Comparison of ENCODE assay signal across 8 cellular contexts in genomic region chr19:52527134-52527953, GRCh38. TPM values are rescaled to one million over a fixed set of nuclear protein-coding genes. Genes with fewer than 3 reads are reported as not detected.
DNase-seq lines count a peak whose midpoint lies in the region; ATAC-seq and TF ChIP-seq lines count a peak whose summit lies in the region.

TSS of gene ZNF808 (plus strand) at chr19:52527668. CDS start at chr19:52543285, 15,617 bp downstream.

- H3K4me2 ChIP-seq in IMR-90 (ENCODE audit: low read depth, low read length) (peak within 1 kb of the TSS; percentile 90), PC-3 (ENCODE audit: low read length) (peak within 1 kb of the TSS; percentile 96)

- H3K4ac ChIP-seq in IMR-90 (ENCODE audit: low read depth, low read length), result peak within 1 kb of the TSS; percentile 84

- peak within 1 kb of the TSS; percentile 96 for H3K4me3 Mint-ChIP-seq in activated T-cell treated with anti-CD3 and anti-CD28 coated beads, Interleukin-2, amount 50 U/mL, for 4 hours

- H3F3A ChIP-seq in PC-3 (ENCODE audit: low read length, unreplicated experiment), result no peaks in the 10 kb centered on the region

- H3K36me3 ChIP-seq in IMR-90 (ENCODE audit: control insufficient read depth, insufficient read depth, low read length), result peaks cover 1% of the 10 kb centered on the region; the same call in 1 of the 2 replicates
- H3K36me3 ChIP-seq in PC-3 (ENCODE audit: low read depth, low read length), result peaks cover 22% of the 10 kb centered on the region; the same call in 1 of the 2 replicates
- no peaks in the 10 kb centered on the region for H3K36me3 ChIP-seq in muscle layer of duodenum (ENCODE audit: control insufficient read depth in 1 of 2, insufficient read depth in 2 of 2, low read length in 2 of 2)

- H3K18ac ChIP-seq in IMR-90 (ENCODE audit: low read depth, low read length), result peak within 1 kb of the TSS; percentile 74

- H3K4me1 ChIP-seq in IMR-90 (ENCODE audit: control insufficient read depth, insufficient read depth, low read length), result peaks cover 3% of the 10 kb centered on the region; the same call in 1 of the 2 replicates
- H3K4me1 ChIP-seq in PC-3 (ENCODE audit: insufficient read depth, low read length), result 0 out of 2 replicates have a peak, but pooled peaks cover 10% of the 10 kb centered on the region
- peaks cover 6 to 10% of the 10 kb centered on the region in 2 donors for H3K4me1 ChIP-seq in muscle layer of duodenum (ENCODE audit: control insufficient read depth in 1 of 2, insufficient read depth in 2 of 2, low read length in 2 of 2)

- H3K27me3 Mint-ChIP-seq in activated T-cell treated with anti-CD3 and anti-CD28 coated beads, Interleukin-2, amount 50 U/mL, for 4 hours (ENCODE audit: low read depth), result no peaks in the 10 kb centered on the region

- H3K56ac ChIP-seq in IMR-90 (ENCODE audit: extremely low read depth, insufficient read depth, low read length), result peak within 1 kb of the TSS; percentile 75; the same call in 1 of the 2 replicates

- H3K4me1 Mint-ChIP-seq in activated T-cell treated with anti-CD3 and anti-CD28 coated beads, Interleukin-2, amount 50 U/mL, for 4 hours (ENCODE audit: low read depth), result peaks cover 21% of the 10 kb centered on the region

- peak within 1 kb of the TSS; percentile 97 for H2AK9ac ChIP-seq in IMR-90 (replicated peaks; ENCODE audit: low read depth, low read length, poor library complexity)

- intact Hi-C loops in IMR-90 (cut with micrococcal nuclease) (loop anchor here (5.0 kb wide), 1 partner anchor 130 kb away; the partner anchor contains the start of gene ZNF528), PC-3 (cut with micrococcal nuclease) (loop anchor here (1.0 kb wide), 3 partner anchors 43 to 221 kb away; partner anchors contain the start of genes ZNF701 and ZNF83)

- H3K79me2 ChIP-seq in PC-3 (ENCODE audit: low read length), result peaks cover 30% of the 10 kb centered on the region

- POLR2A ChIA-PET in IMR-90 (lab: Charles Lee; ENCODE audit: unreplicated experiment), result no interaction called here
- POLR2A ChIA-PET in PC-3 (lab: Charles Lee; ENCODE audit: unreplicated experiment), result interaction anchor here (0.5 kb wide), 1 partner anchor 345 kb away, joined by 3 read pairs; no protein-coding TSS in a partner anchor

- in situ Hi-C loops in IMR-90 (cut with MboI; ENCODE audit: low sequenced_read_pairs), result no loop called here

- H4K20me1 ChIP-seq in IMR-90 (ENCODE audit: insufficient read depth, low read length) (no peaks in the 10 kb centered on the region), PC-3 (ENCODE audit: low read length) (no peaks in the 10 kb centered on the region)

- 0% methylated on average over 13 of the region's 54 CpGs; no CpG with 5 or more reads in 1 of the 2 experiments for WGBS in IMR-90 (ENCODE audit: extremely low coverage in 2 of 2, insufficient read length in 1 of 2), 2 experiments

- H3K4me3 ChIP-seq in IMR-90 (ENCODE audit: insufficient read depth, low read depth, low read length) (peak within 1 kb of the TSS; percentile 93), PC-3 (ENCODE audit: low read length) (peak within 1 kb of the TSS; percentile 98), muscle layer of duodenum (ENCODE audit: low read depth in 1 of 2, low read length in 2 of 2) (peak within 1 kb of the TSS; percentile 78 to 87)

- H2AFZ ChIP-seq in IMR-90 (replicated peaks; ENCODE audit: low read length, poor library complexity) (peak within 1 kb of the TSS; percentile 99), PC-3 (ENCODE audit: low read length) (peak within 1 kb of the TSS; percentile 97)

- TF ChIP-seq CTCF in IMR-90 (conservative IDR thresholded peaks at IDR 0.05; ENCODE audit: low read depth, low read length) (peak; percentile 63), PC-3 (conservative IDR thresholded peaks at IDR 0.05; ENCODE audit: low read depth, low read length) (peak; percentile 71)

- no peak within 1 kb of the TSS for H2BK15ac ChIP-seq in IMR-90 (ENCODE audit: low read depth, low read length)

- peak within 1 kb of the TSS; percentile 56 for H2BK120ac ChIP-seq in IMR-90 (ENCODE audit: low read depth, low read length)

- TF ChIP-seq POLR2A in IMR-90 (IDR thresholded peaks at IDR 0.05; ENCODE audit: low read depth, low read length), result peak; percentile 46; the same call in 1 of the 2 replicates

- CTCF ChIA-PET in IMR-90 (lab: Yijun Ruan, JAX), result interaction anchor here (0.6 kb wide), 1 partner anchor 420 kb away, joined by 3 read pairs; no protein-coding TSS in a partner anchor
- CTCF ChIA-PET in PC-3 (lab: Charles Lee), result interaction anchor here (0.5 to 0.9 kb wide), 5 partner anchors 21 to 819 kb away, joined by 3 to 7 read pairs (median 3); no protein-coding TSS in a partner anchor

- no peaks in the 10 kb centered on the region for H3K27me3 ChIP-seq in IMR-90 (ENCODE audit: control insufficient read depth, insufficient read depth, low read length)
- no peaks in the 10 kb centered on the region for H3K27me3 ChIP-seq in PC-3 (ENCODE audit: low read length)
- H3K27me3 ChIP-seq in muscle layer of duodenum (ENCODE audit: low read depth, low read length), result no peaks in the 10 kb centered on the region

- H3K14ac ChIP-seq in IMR-90 (replicated peaks; ENCODE audit: low read depth, low read length), result peak within 1 kb of the TSS; percentile 92

- peak within 1 kb of the TSS; percentile 90 for H3K23ac ChIP-seq in IMR-90 (ENCODE audit: low read depth, low read length)

- dilution Hi-C loops in IMR-90 (cut with HindIII; ENCODE audit: low sequenced_read_pairs, unreplicated experiment), result no loop called here

- H2BK20ac ChIP-seq in IMR-90 (ENCODE audit: low read depth, low read length), result 0 out of 2 replicates have a peak within 1 kb of the TSS, but pooled peaks have one; percentile 49

- H2AK5ac ChIP-seq in IMR-90 (ENCODE audit: low read depth, low read length), result peak within 1 kb of the TSS; percentile 73; the same call in 1 of the 2 replicates

- peaks cover under 1% of the 10 kb centered on the region for H3K9me3 Mint-ChIP-seq in activated T-cell treated with anti-CD3 and anti-CD28 coated beads, Interleukin-2, amount 50 U/mL, for 4 hours

- peak within 1 kb of the TSS; percentile 80 for H2BK5ac ChIP-seq in IMR-90 (ENCODE audit: low read depth, low read length, poor library complexity, severe bottlenecking)

- peaks cover 29 to 30% of the 10 kb centered on the region in 2 experiments for H3K79me1 ChIP-seq in IMR-90 (ENCODE audit: low read depth in 1 of 2, low read length in 2 of 2)

- TF ChIP-seq RAD21 in IMR-90 (IDR thresholded peaks at IDR 0.05; ENCODE audit: low read length), result peak; percentile 39; the same call in 1 of the 2 replicates

- peak within 1 kb of the TSS; percentile 98 for H3K9ac ChIP-seq in IMR-90 (ENCODE audit: low read depth, low read length)
- H3K9ac ChIP-seq in PC-3 (ENCODE audit: low read length), result peak within 1 kb of the TSS; percentile 92

- ATAC-seq in GM21526 (IDR thresholded peaks at IDR 0.05; ENCODE audit: low FRiP score, unreplicated experiment) (peak; percentile 79), IMR-90 (ENCODE audit: low read depth) (peak; percentile 98), PC-3 (peak; percentile 91), esophagus mucosa (peak; percentile 100)
- peak; percentile 94 to 95 for ATAC-seq in activated T-cell treated with anti-CD3 and anti-CD28 coated beads, Interleukin-2, amount 50 U/mL, for 4 hours

- H3K9me1 ChIP-seq in IMR-90 (ENCODE audit: insufficient read depth, low read length), result no peaks in the 10 kb centered on the region

- H3K9me3 ChIP-seq in IMR-90 (ENCODE audit: control insufficient read depth, insufficient read depth, low read length) (peaks cover 5% of the 10 kb centered on the region), PC-3 (ENCODE audit: low read length) (peaks cover 22% of the 10 kb centered on the region), muscle layer of duodenum (ENCODE audit: control insufficient read depth in 1 of 2, low read length in 2 of 2) (no peaks in the 10 kb centered on the region)

- no peaks in the 10 kb centered on the region for H3K9me2 ChIP-seq in PC-3 (replicated peaks; ENCODE audit: low read length)

- DNase-seq in DMS153 (lab: John Stamatoyannopoulos, UW) (peak; percentile 92), IMR-90 (peak; percentile 87), PC-3 (peak; percentile 93)
- DNase-seq in activated T-cell treated with anti-CD3 and anti-CD28 coated beads, Interleukin-2, amount 50 U/mL, for 4 hours, result peak; percentile 97
- DNase-seq in stimulated activated CD8-positive, alpha-beta memory T cell treated with anti-CD3 and anti-CD28 coated beads, Interleukin-7, amount 100 ng/mL, for 24 hours (ENCODE audit: low read depth), result peak; percentile 97

- H3K36me3 Mint-ChIP-seq in activated T-cell treated with anti-CD3 and anti-CD28 coated beads, Interleukin-2, amount 50 U/mL, for 4 hours (ENCODE audit: insufficient read depth), result peaks cover 3% of the 10 kb centered on the region

- peak within 1 kb of the TSS; percentile 71; the same call in 1 of the 2 replicates for H4K91ac ChIP-seq in IMR-90 (ENCODE audit: insufficient read depth, low read depth, low read length)

- H3K27ac ChIP-seq in IMR-90 (ENCODE audit: insufficient read depth, low read length) (peak within 1 kb of the TSS; percentile 96), PC-3 (ENCODE audit: low read length) (peak within 1 kb of the TSS; percentile 63), muscle layer of duodenum (ENCODE audit: low read length) (peak within 1 kb of the TSS; percentile 91)

- peak within 1 kb of the TSS; percentile 40 for H4K5ac ChIP-seq in IMR-90 (ENCODE audit: low read depth, low read length)

- H4K8ac ChIP-seq in IMR-90 (ENCODE audit: low read depth in 2 of 2, low read length in 2 of 2), result peak within 1 kb of the TSS; percentile 93 to 94

- BruUV-seq in IMR-90 (replicated peaks; lab: Mats Ljungman, UMichigan) (no TSS peak), PC-3 (replicated peaks; lab: Mats Ljungman, UMichigan) (TSS peak; percentile 74)

TF ChIP-seq in IMR-90, 13 proteins besides CTCF, POLR2A, EP300 and RAD21 (continues in another document):
- TF ChIP-seq CHD1 (IDR thresholded peaks at IDR 0.05; ENCODE audit: low read depth, low read length), result no peak
- TF ChIP-seq, protein P1, sequence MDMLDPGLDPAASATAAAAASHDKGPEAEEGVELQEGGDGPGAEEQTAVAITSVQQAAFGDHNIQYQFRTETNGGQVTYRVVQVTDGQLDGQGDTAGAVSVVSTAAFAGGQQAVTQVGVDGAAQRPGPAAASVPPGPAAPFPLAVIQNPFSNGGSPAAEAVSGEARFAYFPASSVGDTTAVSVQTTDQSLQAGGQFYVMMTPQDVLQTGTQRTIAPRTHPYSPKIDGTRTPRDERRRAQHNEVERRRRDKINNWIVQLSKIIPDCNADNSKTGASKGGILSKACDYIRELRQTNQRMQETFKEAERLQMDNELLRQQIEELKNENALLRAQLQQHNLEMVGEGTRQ (IDR thresholded peaks at IDR 0.05; ENCODE audit: low read depth, low read length), result no peak
- no peak for TF ChIP-seq MAFK (IDR thresholded peaks at IDR 0.05; ENCODE audit: low read depth, low read length)
- TF ChIP-seq MAZ (IDR thresholded peaks at IDR 0.05; ENCODE audit: borderline replicate concordance, low read depth, low read length), result peak; percentile 29; the same call in 1 of the 2 replicates

RNA-seq across cellular contexts. Expression of gene ZNF808, which starts in this region (rescaled TPM):
- total RNA-seq in IMR-90 (2012; rRNA removed) (19.9 and 22.8 TPM in 2 replicates), PC-3 (2014; rRNA removed) (9.4 and 14.3 TPM in 2 replicates), esophagus mucosa (10.0 TPM)
- polyA plus RNA-seq in IMR-90 (2012; rRNA removed), result 2.3 and 3.6 TPM in 2 replicates
- 0.36 and 0.48 TPM in 2 replicates for polyA plus RNA-seq in IMR-90 (2012; cell fraction: cytosol; rRNA removed)
- 0.48 and 4.5 TPM in 2 replicates for polyA plus RNA-seq in IMR-90 (2012; cell fraction: nucleus; rRNA removed; ENCODE audit: low replicate concordance)
- 10 to 100 TPM; 12.1 to 12.7 (median 12.6) TPM for total RNA-seq in activated T-cell treated with anti-CD3 and anti-CD28 coated beads, Interleukin-2, amount 50 U/mL, for 4 hours

Comparison
In these comparisons a context has a peak if more than half of its experiments do, and no peak if none do; other contexts are left out.
1. Peak in every context shown above with its lines: DNase-seq, ATAC-seq, H3K4me3 ChIP-seq and H3K27ac ChIP-seq.